In the genomic region with DNA sequence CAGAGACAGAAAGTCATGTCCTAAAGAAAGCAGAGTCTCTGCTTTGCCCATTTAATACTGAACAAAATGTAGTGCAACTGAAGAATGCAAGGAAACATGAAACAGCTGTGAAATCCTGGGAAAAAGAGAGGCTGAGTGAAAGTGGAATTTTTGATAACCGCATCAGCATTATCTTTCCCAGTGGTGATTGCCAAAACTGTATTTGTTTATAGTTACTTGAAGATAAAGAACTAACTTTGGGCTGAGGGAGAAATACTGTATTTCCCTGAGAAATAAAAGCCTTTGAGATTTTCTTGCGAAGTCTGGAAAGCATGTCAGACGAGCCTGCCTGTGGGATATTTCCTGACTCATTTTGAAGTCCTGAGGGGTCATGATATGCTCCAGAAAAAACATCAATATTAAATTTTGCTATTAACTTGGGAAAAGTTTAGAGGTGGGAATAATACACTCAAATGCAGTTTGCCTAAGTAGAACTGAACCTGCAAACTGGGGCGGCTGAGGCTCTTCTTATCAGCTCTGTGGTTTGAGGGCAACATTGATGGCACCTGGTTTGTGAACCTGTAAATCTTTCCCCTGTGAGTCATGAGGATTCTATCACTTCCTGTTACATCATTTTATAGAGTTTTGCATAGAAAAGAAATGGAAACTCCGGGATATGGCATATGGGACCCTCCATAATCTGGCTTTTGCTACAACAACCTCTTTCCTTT, we compare ENCODE assay signal across 13 cellular contexts.
DNase-seq lines count a peak whose midpoint lies in the region; ATAC-seq and TF ChIP-seq lines count a peak whose summit lies in the region.
"Had no signal": no experiment of that assay in that cellular context is flagged by ENCODE, and none has a peak within 500 bp of the region (broad histone marks: within the 10 kb centered on the region; RNA-seq: fewer than 3 reads in every experiment).

No MANE protein-coding gene starts in this region.

- no peak overlapping the region for H3K14ac ChIP-seq in IMR-90 (replicated peaks; ENCODE audit: low read depth, low read length)
- no peak overlapping the region for H3K14ac ChIP-seq in mesenchymal stem cell (ENCODE audit: low read length in 2 of 2)

- 60% methylated on average over 1 of the region's 5 CpGs; no CpG with 5 or more reads in 1 of the 2 experiments for WGBS in IMR-90 (ENCODE audit: extremely low coverage in 2 of 2, insufficient read length in 1 of 2), 2 experiments
- 47% methylated on average over 3 of the region's 5 CpGs for WGBS in mesenchymal stem cell

- no peaks in the 10 kb centered on the region; the same call in 1 of the 2 replicates for H3K4me1 ChIP-seq in IMR-90 (ENCODE audit: control insufficient read depth, insufficient read depth, low read length)
- peaks cover 1% of the 10 kb centered on the region for H3K4me1 ChIP-seq in mesenchymal stem cell (ENCODE audit: control insufficient read depth, insufficient read depth, low read depth, low read length)
- H3K4me1 ChIP-seq: SJSA1 had no signal

- H3K9me3 ChIP-seq in IMR-90 (ENCODE audit: control insufficient read depth, insufficient read depth, low read length) (no peaks in the 10 kb centered on the region), mesenchymal stem cell (ENCODE audit: control insufficient read depth, low read length) (no peaks in the 10 kb centered on the region), T-helper 17 cell (ENCODE audit: control insufficient read depth, low read length, poor library complexity, severe bottlenecking) (no peaks in the 10 kb centered on the region)

- H3K36me3 ChIP-seq in IMR-90 (ENCODE audit: control insufficient read depth, insufficient read depth, low read length) (no peaks in the 10 kb centered on the region), mesenchymal stem cell (ENCODE audit: control insufficient read depth in 1 of 2, insufficient read depth in 2 of 2, low read depth in 1 of 2, low read length in 2 of 2) (peaks cover 0 to 3% of the 10 kb centered on the region in 2 experiments)
- H3K36me3 ChIP-seq: SJSA1 had no signal

- H4K8ac ChIP-seq in IMR-90 (ENCODE audit: low read depth in 2 of 2, low read length in 2 of 2): no peak overlapping the region
- no peak overlapping the region for H4K8ac ChIP-seq in mesenchymal stem cell (ENCODE audit: low read length)

- no peak overlapping the region; the same call in 1 of the 2 replicates for H4K5ac ChIP-seq in IMR-90 (ENCODE audit: low read depth, low read length)

- no peak overlapping the region for H2BK12ac ChIP-seq in mesenchymal stem cell (ENCODE audit: low read length in 2 of 2)

- intact Hi-C loops in IMR-90 (cut with micrococcal nuclease): no loop called here

- H3K79me1 ChIP-seq in IMR-90 (ENCODE audit: low read depth in 1 of 2, low read length in 2 of 2) (no peaks in the 10 kb centered on the region), mesenchymal stem cell (replicated peaks; ENCODE audit: low read length, poor library complexity, severe bottlenecking) (no peaks in the 10 kb centered on the region)

- POLR2A ChIA-PET in IMR-90 (lab: Charles Lee; ENCODE audit: unreplicated experiment): no interaction called here

- no peak for TF ChIP-seq RAD21 in IMR-90 (IDR thresholded peaks at IDR 0.05; ENCODE audit: low read length)

- no peak overlapping the region for H2BK20ac ChIP-seq in IMR-90 (ENCODE audit: low read depth, low read length)

- H4K91ac ChIP-seq in IMR-90 (ENCODE audit: insufficient read depth, low read depth, low read length) (no peak overlapping the region), mesenchymal stem cell (ENCODE audit: low read length) (no peak overlapping the region)

- H2AK9ac ChIP-seq in IMR-90 (replicated peaks; ENCODE audit: low read depth, low read length, poor library complexity): no peak overlapping the region

- no peaks in the 10 kb centered on the region for H3K4me1 Mint-ChIP-seq in T-helper 17 cell
- H3K4me1 Mint-ChIP-seq: CD4-positive, alpha-beta memory T cell had no signal

- no peak overlapping the region for H3K27ac Mint-ChIP-seq in T-helper 17 cell
- H3K27ac Mint-ChIP-seq: CD4-positive, alpha-beta memory T cell; WTC11 had no signal

- H3K18ac ChIP-seq in IMR-90 (ENCODE audit: low read depth, low read length) (no peak overlapping the region), mesenchymal stem cell (ENCODE audit: low read depth in 1 of 2, low read length in 2 of 2) (peak overlapping the region in 1 of 2 experiments; percentile 71)

- H3K27me3 ChIP-seq in IMR-90 (ENCODE audit: control insufficient read depth, insufficient read depth, low read length) (no peaks in the 10 kb centered on the region), mesenchymal stem cell (ENCODE audit: control insufficient read depth in 1 of 2, insufficient read depth in 1 of 2, low read length in 2 of 2) (no peaks in the 10 kb centered on the region)
- H3K27me3 ChIP-seq: SJSA1 had no signal

- H3K4ac ChIP-seq in IMR-90 (ENCODE audit: low read depth, low read length) (no peak overlapping the region), mesenchymal stem cell (ENCODE audit: low read depth in 1 of 2, low read length in 2 of 2) (peak overlapping the region in 1 of 2 experiments; percentile 67)

- H3K9me1 ChIP-seq in IMR-90 (ENCODE audit: insufficient read depth, low read length): no peaks in the 10 kb centered on the region

- no TSS peak for BruUV-seq in IMR-90 (replicated peaks; lab: Mats Ljungman, UMichigan)

- DNase-seq in AG10803 (ENCODE audit: low read depth) (peak; percentile 70), IMR-90 (peak; percentile 76), dermis microvascular lymphatic vessel endothelial cell (ENCODE audit: low read depth in 2 of 2) (peak; percentile 31 to 66), mesenchymal stem cell (peak; percentile 79), retina (no peak), T-helper 17 cell (no peak), DMS53 treated with DMSO at 0.1 percent for 48 hours (lab: John Stamatoyannopoulos, UW; ENCODE audit: unreplicated experiment) (no peak)
- DNase-seq: CD4-positive, alpha-beta memory T cell; cerebellar nuclear complex; NCI-H510A treated with DMSO at 0.1 percent for 48 hours had no signal

- no peaks in the 10 kb centered on the region for H4K20me1 ChIP-seq in IMR-90 (ENCODE audit: insufficient read depth, low read length)

- dilution Hi-C loops in IMR-90 (cut with HindIII; ENCODE audit: low sequenced_read_pairs, unreplicated experiment): no loop called here

- H2BK15ac ChIP-seq in IMR-90 (ENCODE audit: low read depth, low read length) (no peak overlapping the region), mesenchymal stem cell (ENCODE audit: low read depth, poor library complexity, severe bottlenecking) (no peak overlapping the region)

- CTCF ChIA-PET in IMR-90 (lab: Yijun Ruan, JAX): no interaction called here

- H3K4me3 ChIP-seq in AG10803 (ENCODE audit: low read length) (no peak overlapping the region), IMR-90 (ENCODE audit: insufficient read depth, low read depth, low read length) (no peak overlapping the region), mesenchymal stem cell (ENCODE audit: insufficient read depth in 1 of 2, low read depth in 1 of 2, low read length in 2 of 2) (no peak overlapping the region)
- H3K4me3 ChIP-seq: SJSA1 had no signal

- no peak overlapping the region for H2AFZ ChIP-seq in IMR-90 (replicated peaks; ENCODE audit: low read length, poor library complexity)
- H2AFZ ChIP-seq in mesenchymal stem cell (ENCODE audit: low read depth, low read length): no peak overlapping the region

- H2AK5ac ChIP-seq in IMR-90 (ENCODE audit: low read depth, low read length) (no peak overlapping the region), mesenchymal stem cell (ENCODE audit: low read length, severe bottlenecking) (no peak overlapping the region)

- no peaks in the 10 kb centered on the region for H3K36me3 Mint-ChIP-seq in T-helper 17 cell (ENCODE audit: low read depth)
- H3K36me3 Mint-ChIP-seq: CD4-positive, alpha-beta memory T cell; WTC11 had no signal

- peak; percentile 65 for ATAC-seq in IMR-90 (ENCODE audit: low read depth)
- ATAC-seq in T-helper 17 cell: no peak
- no peak for ATAC-seq in HG03108 (IDR thresholded peaks at IDR 0.05; ENCODE audit: unreplicated experiment)
- ATAC-seq: WTC11 had no signal

- no peaks in the 10 kb centered on the region for H3K27me3 Mint-ChIP-seq in T-helper 17 cell
- H3K27me3 Mint-ChIP-seq: CD4-positive, alpha-beta memory T cell had no signal

- no peak for TF ChIP-seq CTCF in AG10803 (conservative IDR thresholded peaks at IDR 0.05; ENCODE audit: low read length)
- TF ChIP-seq CTCF in IMR-90 (conservative IDR thresholded peaks at IDR 0.05; ENCODE audit: low read depth, low read length): no peak

- H3K56ac ChIP-seq in IMR-90 (ENCODE audit: extremely low read depth, insufficient read depth, low read length): no peak overlapping the region

- H3K23ac ChIP-seq in IMR-90 (ENCODE audit: low read depth, low read length) (no peak overlapping the region), mesenchymal stem cell (ENCODE audit: low read length in 2 of 2) (no peak overlapping the region)

- H3K9ac ChIP-seq in IMR-90 (ENCODE audit: low read depth, low read length) (no peak overlapping the region), mesenchymal stem cell (ENCODE audit: low read length) (peak overlapping the region; percentile 10)

- in situ Hi-C loops in IMR-90 (cut with MboI; ENCODE audit: low sequenced_read_pairs): no loop called here

- H2BK5ac ChIP-seq in IMR-90 (ENCODE audit: low read depth, low read length, poor library complexity, severe bottlenecking): no peak overlapping the region
- no peak overlapping the region for H2BK5ac ChIP-seq in mesenchymal stem cell (ENCODE audit: low read depth, low read length, poor library complexity, severe bottlenecking)

- H3K27ac ChIP-seq in IMR-90 (ENCODE audit: insufficient read depth, low read length) (peak overlapping the region; percentile 20; the same call in 1 of the 2 replicates), mesenchymal stem cell (ENCODE audit: low read length, poor library complexity, severe bottlenecking) (peak overlapping the region; percentile 19)
- H3K27ac ChIP-seq: SJSA1 had no signal

- H3K4me3 Mint-ChIP-seq in T-helper 17 cell: no peak overlapping the region
- H3K4me3 Mint-ChIP-seq: CD4-positive, alpha-beta memory T cell; WTC11 had no signal

- H2BK120ac ChIP-seq in IMR-90 (ENCODE audit: low read depth, low read length) (no peak overlapping the region), mesenchymal stem cell (ENCODE audit: low read depth, low read length) (no peak overlapping the region)

- no peak for TF ChIP-seq POLR2A in IMR-90 (IDR thresholded peaks at IDR 0.05; ENCODE audit: low read depth, low read length)

- H3K4me2 ChIP-seq in IMR-90 (ENCODE audit: low read depth, low read length) (peak overlapping the region; percentile 70), mesenchymal stem cell (ENCODE audit: low read length, poor library complexity, severe bottlenecking) (no peak overlapping the region)

TF ChIP-seq in IMR-90, 13 proteins besides CTCF, POLR2A, EP300 and RAD21 (continues in another document):
- TF ChIP-seq CEBPB (IDR thresholded peaks at IDR 0.05; ENCODE audit: low read depth, low read length) (no peak), MXI1 (IDR thresholded peaks at IDR 0.05; ENCODE audit: borderline replicate concordance, low read depth, low read length) (no peak), SMC3 (IDR thresholded peaks at IDR 0.05; ENCODE audit: low read depth, low read length) (no peak), NFE2L2 (IDR thresholded peaks at IDR 0.05; ENCODE audit: low read depth, low read length) (no peak), BHLHE40 (IDR thresholded peaks at IDR 0.05; ENCODE audit: low read depth, low read length) (no peak)

Comparison
In these comparisons a context has a peak if more than half of its experiments do, and no peak if none do; other contexts are left out.
1. DNase-seq: peak in AG10803 (single experiment), IMR-90 (single experiment), dermis microvascular lymphatic vessel endothelial cell (2 of 2) and mesenchymal stem cell (single experiment); none in retina (single experiment), T-helper 17 cell (0 of 3) and DMS53 treated with DMSO at 0.1 percent for 48 hours (single experiment).